ENCODE assay signal across 8 cellular contexts in the genomic region with DNA sequence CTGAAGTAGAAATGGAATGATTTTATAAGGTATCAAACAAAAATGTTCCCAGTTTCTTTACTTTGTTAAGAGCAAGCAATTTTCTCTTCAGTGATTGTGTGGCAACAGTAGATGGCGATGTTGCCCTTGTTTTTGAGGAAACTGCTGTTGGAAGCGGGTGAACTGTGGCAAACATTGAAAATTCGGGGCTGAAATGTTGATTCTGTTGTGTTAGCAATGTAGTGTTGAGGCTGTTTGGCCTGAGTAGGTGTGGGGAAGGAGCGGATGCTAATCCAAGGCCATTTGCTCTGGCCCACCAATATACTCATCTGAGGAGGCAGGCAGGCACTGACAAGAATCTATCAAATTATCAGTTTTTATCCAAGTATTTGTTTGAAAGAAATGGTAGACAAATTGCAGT.
DNase-seq lines count a peak whose midpoint lies in the region; ATAC-seq and TF ChIP-seq lines count a peak whose summit lies in the region.

No MANE protein-coding gene starts in this region.

- no peaks in the 10 kb centered on the region for H3K9me3 ChIP-seq in CD4-positive, alpha-beta memory T cell (ENCODE audit: control insufficient read depth in 1 of 2, low read length in 2 of 2)
- H3K9me3 ChIP-seq in breast epithelium (no peaks in the 10 kb centered on the region), thoracic aorta (no peaks in the 10 kb centered on the region)

- DNase-seq in CD4-positive, alpha-beta memory T cell, result peak; percentile 21 to 43 (median 33)
- peak; percentile 66 for DNase-seq in Jurkat, Clone E6-1 (ENCODE audit: low read depth, low spot score)
- DNase-seq in RPMI8226 (peak; percentile 57), breast epithelium (ENCODE audit: low spot score in 2 of 2) (peak in 1 of 2 donors; percentile 31), kidney tubule cell (ENCODE audit: low spot score) (peak; percentile 72), thoracic aorta (ENCODE audit: low spot score) (no peak)

- ATAC-seq in GM18520 (IDR thresholded peaks at IDR 0.05; ENCODE audit: unreplicated experiment) (peak; percentile 65), thoracic aorta (ENCODE audit: insufficient number of reproducible peaks, low FRiP score, low read depth) (no peak), HG02870 (IDR thresholded peaks at IDR 0.05; ENCODE audit: unreplicated experiment) (no peak)

- POLR2A ChIA-PET in CD4-positive, alpha-beta memory T cell (lab: Charles Lee; ENCODE audit: partially characterized antibody), result no interaction called here

- peaks cover 0 to 4% (median 1%) of the 10 kb centered on the region in 4 donors for H3K4me1 Mint-ChIP-seq in CD4-positive, alpha-beta memory T cell

- TF ChIP-seq POLR2A in breast epithelium (IDR thresholded peaks at IDR 0.05), result no peak

- H3K27me3 ChIP-seq in CD4-positive, alpha-beta memory T cell (ENCODE audit: insufficient read depth, low read length), result no peaks in the 10 kb centered on the region
- H3K27me3 ChIP-seq in breast epithelium (no peaks in the 10 kb centered on the region), thoracic aorta (replicated peaks; ENCODE audit: insufficient read depth) (no peaks in the 10 kb centered on the region)

- TF ChIP-seq CTCF in breast epithelium (IDR thresholded peaks at IDR 0.05) (peak; percentile 11 to 79 (median 79)), thoracic aorta (IDR thresholded peaks at IDR 0.05) (peak; percentile 58)

- CTCF ChIA-PET in CD4-positive, alpha-beta memory T cell (lab: Charles Lee; ENCODE audit: partially characterized antibody), result interaction anchor here (1.4 to 2.1 kb wide), 2 partner anchors 1552 to 1638 kb away, joined by 4 to 5 read pairs; no protein-coding TSS in a partner anchor

- peaks cover 0 to 1% of the 10 kb centered on the region in 2 donors for H3K27me3 Mint-ChIP-seq in CD4-positive, alpha-beta memory T cell

- peaks cover 0 to 2% (median 0%) of the 10 kb centered on the region in 8 donors for H3K9me3 Mint-ChIP-seq in CD4-positive, alpha-beta memory T cell

- no peaks in the 10 kb centered on the region for H3K36me3 Mint-ChIP-seq in CD4-positive, alpha-beta memory T cell

- no peak overlapping the region for H3K4me3 Mint-ChIP-seq in CD4-positive, alpha-beta memory T cell

- H3K27ac Mint-ChIP-seq in CD4-positive, alpha-beta memory T cell, result no peak overlapping the region

- no peaks in the 10 kb centered on the region for H3K36me3 ChIP-seq in CD4-positive, alpha-beta memory T cell (ENCODE audit: insufficient read depth, low read length)
- no peaks in the 10 kb centered on the region for H3K36me3 ChIP-seq in breast epithelium
- H3K36me3 ChIP-seq in thoracic aorta, result no peaks in the 10 kb centered on the region

- no peak overlapping the region for H3K4me3 ChIP-seq in CD4-positive, alpha-beta memory T cell (ENCODE audit: low read length in 2 of 2)
- H3K4me3 ChIP-seq in Jurkat, Clone E6-1 (ENCODE audit: low read length), result no peak overlapping the region
- H3K4me3 ChIP-seq in breast epithelium (no peak overlapping the region), thoracic aorta (no peak overlapping the region)

- H3K27ac ChIP-seq in CD4-positive, alpha-beta memory T cell (ENCODE audit: low read depth, low read length), result no peak overlapping the region
- no peak overlapping the region for H3K27ac ChIP-seq in breast epithelium
- H3K27ac ChIP-seq in thoracic aorta, result no peak overlapping the region

- H3K4me1 ChIP-seq in CD4-positive, alpha-beta memory T cell (ENCODE audit: insufficient read depth, low read length), result no peaks in the 10 kb centered on the region
- H3K4me1 ChIP-seq in breast epithelium (no peaks in the 10 kb centered on the region), thoracic aorta (ENCODE audit: control insufficient read depth in 1 of 2, low read depth in 2 of 2) (peaks cover 0 to 15% of the 10 kb centered on the region in 2 donors)

- intact Hi-C loops in CD4-positive, alpha-beta memory T cell (cut with micrococcal nuclease), result loop anchor here (5.0 kb wide), 2 partner anchors 629 to 924 kb away; no protein-coding TSS in a partner anchor
- intact Hi-C loops in breast epithelium (cut with DNase I; ENCODE audit: low total_unique reads), result no loop called here
